4 cellular contexts compared by ENCODE assay signal in the genomic region with DNA sequence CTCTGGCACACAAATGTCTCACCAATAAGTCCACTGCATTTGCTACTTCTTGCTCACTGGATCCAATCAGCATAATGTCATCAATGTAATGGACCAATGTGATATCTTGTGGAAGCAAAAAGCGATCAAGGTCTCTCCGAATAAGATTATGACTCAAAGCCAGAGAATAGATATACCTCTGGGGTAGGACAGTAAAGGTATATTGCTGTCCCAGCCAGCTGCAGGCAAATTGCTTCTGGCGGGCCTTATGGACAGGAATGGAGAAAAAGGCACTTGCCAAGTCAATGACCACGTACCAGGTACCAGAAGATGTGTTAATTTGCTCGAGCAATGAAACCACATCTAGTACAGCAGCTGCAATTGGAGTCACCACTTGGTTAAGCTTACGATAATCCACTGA. TPM values are rescaled to one million over a fixed set of nuclear protein-coding genes. Genes with fewer than 3 reads are reported as not detected.
"Had no signal": no experiment of that assay in that cellular context is flagged by ENCODE, and none has a peak within 500 bp of the region (broad histone marks: within the 10 kb centered on the region; RNA-seq: fewer than 3 reads in every experiment).

No MANE protein-coding gene starts in this region.

RNA-seq across cellular contexts. Expression of gene SMKR1, which starts 54.9 kb away (rescaled TPM):
- total RNA-seq: GM23248, GM23338, H7, HFFc6 had no signal
